Comparison of ENCODE assay signal across 8 cellular contexts in genomic region chr4:139734875-139735380, GRCh38.
DNase-seq lines count a peak whose midpoint lies in the region; ATAC-seq and TF ChIP-seq lines count a peak whose summit lies in the region.

No MANE protein-coding gene starts in this region.

- H3K9ac ChIP-seq in colonic mucosa (ENCODE audit: low read depth in 2 of 2, low read length in 2 of 2), result peak overlapping the region in 1 of 2 donors; percentile 48

- no peak overlapping the region for H3K27ac ChIP-seq in colonic mucosa

- peak overlapping the region; percentile 33 for H3K4me3 ChIP-seq in colonic mucosa
- H3K4me3 ChIP-seq in kidney epithelial cell (ENCODE audit: low read depth, low read length), result peak overlapping the region; percentile 43

- intact Hi-C loops in colonic mucosa (cut with DNase I), result loop anchor here (5.0 to 10.0 kb wide), 3 partner anchors 417 to 590 kb away; partner anchors contain the start of gene MAML3

- peak; percentile 47 for DNase-seq in GM04504 (ENCODE audit: low read depth)
- peak; percentile 95 for DNase-seq in NCI-H2196 (lab: John Stamatoyannopoulos, UW; ENCODE audit: unreplicated experiment)
- peak; percentile 37 to 44 for DNase-seq in activated CD4-positive, alpha-beta T cell treated with anti-CD3 and anti-CD28 coated beads for 4 hours
- peak; percentile 71 for DNase-seq in colonic mucosa
- peak; percentile 79 for DNase-seq in kidney epithelial cell (ENCODE audit: low read depth)
- peak; percentile 30 to 44 (median 41) for DNase-seq in stimulated activated CD4-positive, alpha-beta T cell treated with anti-CD3 and anti-CD28 coated beads, Interleukin-12 subunit alpha, Interleukin-12 subunit beta, amount 100 ng/mL, for 48 hours (ENCODE audit: low read depth in 2 of 3, low spot score in 1 of 3)
- DNase-seq in RKO (ENCODE audit: low spot score), result no peak

- no peaks in the 10 kb centered on the region for H3K9me3 ChIP-seq in colonic mucosa

- H3K4me1 ChIP-seq in colonic mucosa, result no peaks in the 10 kb centered on the region

- ATAC-seq in HG02981 (IDR thresholded peaks at IDR 0.05; ENCODE audit: unreplicated experiment), result peak; percentile 75

- TF ChIP-seq CTCF in colonic mucosa (IDR thresholded peaks at IDR 0.05) (peak; percentile 57), kidney epithelial cell (IDR thresholded peaks at IDR 0.05; ENCODE audit: insufficient read depth, low read length, poor library complexity, severe bottlenecking) (peak; percentile 68)

- H3K27me3 ChIP-seq in colonic mucosa (no peaks in the 10 kb centered on the region), kidney epithelial cell (ENCODE audit: control insufficient read depth, insufficient read depth, low read length) (no peaks in the 10 kb centered on the region)

- H3K36me3 ChIP-seq in colonic mucosa (no peaks in the 10 kb centered on the region), kidney epithelial cell (ENCODE audit: control insufficient read depth, insufficient read depth, low read length) (no peaks in the 10 kb centered on the region)
